Comparison of ENCODE assay signal across 28 cellular contexts in genomic region chr3:194604126-194604525, GRCh38.
"Had no signal": no experiment of that assay in that cellular context is flagged by ENCODE, and none has a peak within 500 bp of the region (broad histone marks: within the 10 kb centered on the region; RNA-seq: fewer than 3 reads in every experiment).

No MANE protein-coding gene starts in this region.

- H3K4me3 ChIP-seq: stomach, suprapubic skin, testis, thoracic aorta, thyroid gland, tibial artery, tibial nerve, transverse colon, upper lobe of left lung, upper lobe of right lung, uterus, vagina had no signal

- H3K27me3 ChIP-seq: stomach, suprapubic skin, testis, thyroid gland, tibial artery, tibial nerve, transverse colon, upper lobe of left lung, upper lobe of right lung, uterus, vagina had no signal

- H3K4me1 Mint-ChIP-seq: stimulated activated effector memory CD8-positive, alpha-beta T cell treated with anti-CD3 and anti-CD28 coated beads, Interleukin-12 subunit alpha, Interleukin-12 subunit beta, amount 100 ng/mL, for 72 hours; stimulated activated memory B cell treated with anti-CD40 and anti-IgM and Interleukin-4, amounts not matched to agents 10 μg/mL and 1 μg/mL and 100 μg/mL, for 72 hours; stimulated activated naive B cell treated with anti-CD40 and anti-IgM and Interleukin-4, amounts not matched to agents 10 μg/mL and 1 μg/mL and 100 μg/mL, for 72 hours; stimulated activated naive CD8-positive, alpha-beta T cell treated with anti-CD3 and anti-CD28 coated beads, Interleukin-15, amount 100 ng/mL, for 72 hours had no signal

- H3K36me3 ChIP-seq: thoracic aorta, thyroid gland, transverse colon, upper lobe of right lung, uterus, vagina had no signal

- H3K36me3 Mint-ChIP-seq: stimulated activated effector memory CD8-positive, alpha-beta T cell treated with anti-CD3 and anti-CD28 coated beads, Interleukin-12 subunit alpha, Interleukin-12 subunit beta, amount 100 ng/mL, for 72 hours; stimulated activated memory B cell treated with anti-CD40 and anti-IgM and Interleukin-4, amounts not matched to agents 10 μg/mL and 1 μg/mL and 100 μg/mL, for 72 hours; stimulated activated naive B cell treated with anti-CD40 and anti-IgM and Interleukin-4, amounts not matched to agents 10 μg/mL and 1 μg/mL and 100 μg/mL, for 72 hours had no signal

- H3K4me3 Mint-ChIP-seq: stimulated activated effector memory CD8-positive, alpha-beta T cell treated with anti-CD3 and anti-CD28 coated beads, Interleukin-12 subunit alpha, Interleukin-12 subunit beta, amount 100 ng/mL, for 72 hours; stimulated activated memory B cell treated with anti-CD40 and anti-IgM and Interleukin-4, amounts not matched to agents 10 μg/mL and 1 μg/mL and 100 μg/mL, for 72 hours; stimulated activated naive B cell treated with anti-CD40 and anti-IgM and Interleukin-4, amounts not matched to agents 10 μg/mL and 1 μg/mL and 100 μg/mL, for 72 hours; stimulated activated naive CD8-positive, alpha-beta T cell treated with anti-CD3 and anti-CD28 coated beads, Interleukin-15, amount 100 ng/mL, for 72 hours; stimulated activated naive CD8-positive, alpha-beta T cell treated with anti-CD3 and anti-CD28 coated beads, Interleukin-15, Interleukin-2, amounts not matched to agents 100 ng/mL and 50 ng/mL, for 24 hours; type B pancreatic cell had no signal

- H3K27me3 Mint-ChIP-seq: stimulated activated memory B cell treated with anti-CD40 and anti-IgM and Interleukin-4, amounts not matched to agents 10 μg/mL and 1 μg/mL and 100 μg/mL, for 72 hours; stimulated activated naive B cell treated with anti-CD40 and anti-IgM and Interleukin-4, amounts not matched to agents 10 μg/mL and 1 μg/mL and 100 μg/mL, for 72 hours; stimulated activated naive CD8-positive, alpha-beta T cell treated with anti-CD3 and anti-CD28 coated beads, Interleukin-15, amount 100 ng/mL, for 72 hours; stimulated activated naive CD8-positive, alpha-beta T cell treated with anti-CD3 and anti-CD28 coated beads, Interleukin-15, Interleukin-2, amounts not matched to agents 100 ng/mL and 50 ng/mL, for 24 hours; type B pancreatic cell had no signal

- H3K27ac Mint-ChIP-seq: stimulated activated memory B cell treated with anti-CD40 and anti-IgM and Interleukin-4, amounts not matched to agents 10 μg/mL and 1 μg/mL and 100 μg/mL, for 72 hours; stimulated activated naive B cell treated with anti-CD40 and anti-IgM and Interleukin-4, amounts not matched to agents 10 μg/mL and 1 μg/mL and 100 μg/mL, for 72 hours; stimulated activated naive CD8-positive, alpha-beta T cell treated with anti-CD3 and anti-CD28 coated beads, Interleukin-15, amount 100 ng/mL, for 72 hours; stimulated activated naive CD8-positive, alpha-beta T cell treated with anti-CD3 and anti-CD28 coated beads, Interleukin-15, Interleukin-2, amounts not matched to agents 100 ng/mL and 50 ng/mL, for 24 hours; type B pancreatic cell had no signal

- H3K9me3 Mint-ChIP-seq: stimulated activated effector memory CD8-positive, alpha-beta T cell treated with anti-CD3 and anti-CD28 coated beads, Interleukin-12 subunit alpha, Interleukin-12 subunit beta, amount 100 ng/mL, for 72 hours; stimulated activated memory B cell treated with anti-CD40 and anti-IgM and Interleukin-4, amounts not matched to agents 10 μg/mL and 1 μg/mL and 100 μg/mL, for 72 hours; stimulated activated naive B cell treated with anti-CD40 and anti-IgM and Interleukin-4, amounts not matched to agents 10 μg/mL and 1 μg/mL and 100 μg/mL, for 72 hours; stimulated activated naive CD8-positive, alpha-beta T cell treated with anti-CD3 and anti-CD28 coated beads, Interleukin-15, amount 100 ng/mL, for 72 hours; stimulated activated naive CD8-positive, alpha-beta T cell treated with anti-CD3 and anti-CD28 coated beads, Interleukin-15, Interleukin-2, amounts not matched to agents 100 ng/mL and 50 ng/mL, for 24 hours; type B pancreatic cell had no signal

- H3K4me1 ChIP-seq: stomach, suprapubic skin, testis, tibial artery, tibial nerve, transverse colon, upper lobe of right lung, uterus, vagina had no signal

- H3K27ac ChIP-seq: stomach, suprapubic skin, testis, thoracic aorta, thyroid gland, tibial artery, tibial nerve, transverse colon, upper lobe of left lung, upper lobe of right lung, uterus, vagina had no signal

- DNase-seq: stimulated activated CD4-positive, alpha-beta T cell treated with anti-CD3 and anti-CD28 coated beads, Interleukin-2, amount 100 ng/mL, for 48 hours; stimulated activated CD4-positive, alpha-beta T cell treated with anti-CD3 and anti-CD28 coated beads, Interleukin-4, amount 100 ng/mL, for 1 hour; stimulated activated CD4-positive, alpha-beta T cell treated with anti-CD3 and anti-CD28 coated beads, Interleukin-4, amount 100 ng/mL, for 24 hours; stimulated activated CD4-positive, alpha-beta T cell treated with anti-CD3 and anti-CD28 coated beads, Interleukin-4, amount 100 ng/mL, for 4 hours; stimulated activated CD8-positive, alpha-beta memory T cell treated with anti-CD3 and anti-CD28 coated beads, Interleukin-4, amount 100 ng/mL, for 48 hours; stimulated activated naive B cell treated with anti-CD40 and anti-IgM and Interleukin-4, amounts not matched to agents 10 μg/mL and 1 μg/mL and 100 μg/mL, for 72 hours; stimulated activated naive CD4-positive, alpha-beta T cell; stimulated activated naive CD4-positive, alpha-beta T cell treated with Interleukin-2 at 50 U/mL for 16 hours; stimulated activated naive CD8-positive, alpha-beta T cell treated with anti-CD3 and anti-CD28 coated beads, Interleukin-15, amount 100 ng/mL, for 72 hours; stimulated activated naive CD8-positive, alpha-beta T cell treated with anti-CD3 and anti-CD28 coated beads, Interleukin-15, Interleukin-2, amounts not matched to agents 100 U/mL and 50 U/mL, for 24 hours; stomach; substantia nigra; testis; thyroid gland; tibial artery; transverse colon; trophoblast cell; upper lobe of right lung; uterus had no signal

- H3K9me3 ChIP-seq: stomach, suprapubic skin, testis, thoracic aorta, thyroid gland, tibial artery, tibial nerve, transverse colon, upper lobe of left lung, upper lobe of right lung, uterus, vagina had no signal
